ENCODE assay signal across 10 cellular contexts in genomic region chr15:96336045-96336642, GRCh38. TPM values are rescaled to one million over a fixed set of nuclear protein-coding genes. Genes with fewer than 3 reads are reported as not detected.
DNase-seq lines count a peak whose midpoint lies in the region; ATAC-seq, FAIRE-seq and TF ChIP-seq lines count a peak whose summit lies in the region.
"Had no signal": no experiment of that assay in that cellular context is flagged by ENCODE, and none has a peak within 500 bp of the region (broad histone marks: within the 10 kb centered on the region; RNA-seq: fewer than 3 reads in every experiment).

No MANE protein-coding gene starts in this region.

- H3K4me1 ChIP-seq in A549 (peaks cover 54% of the 10 kb centered on the region), duodenal mucosa (ENCODE audit: control insufficient read depth in 1 of 2, insufficient read depth in 2 of 2, low read length in 2 of 2) (peaks cover 29 to 32% of the 10 kb centered on the region in 2 donors)

- ATAC-seq in A549 (0 out of 6 replicates have a peak, but pooled peaks of 1 of the 2 experiments have one; percentile 4), omental fat pad (ENCODE audit: low FRiP score) (no peak)
- ATAC-seq: naive thymus-derived CD4-positive, alpha-beta T cell had no signal

- H3K27ac Mint-ChIP-seq in nephron progenitor cell = peak overlapping the region; percentile 94
- H3K27ac Mint-ChIP-seq in activated CD4-positive, alpha-beta memory T cell treated with anti-CD3 and anti-CD28 coated beads for 36 hours = no peak overlapping the region
- H3K27ac Mint-ChIP-seq: IgD-negative memory B cell; naive thymus-derived CD4-positive, alpha-beta T cell had no signal

- POLR2A ChIA-PET in A549 (lab: Yijun Ruan, JAX) = interaction anchor here (1.0 to 1.1 kb wide), 2 partner anchors 9 to 18 kb away, joined by 3 to 4 read pairs; no protein-coding TSS in a partner anchor
- POLR2A ChIA-PET in activated CD4-positive, alpha-beta memory T cell treated with anti-CD3 and anti-CD28 coated beads for 36 hours (lab: Charles Lee) = no interaction called here

- no peaks in the 10 kb centered on the region for H3K27me3 ChIP-seq in duodenal mucosa (ENCODE audit: control insufficient read depth in 1 of 2, insufficient read depth in 2 of 2, low read length in 2 of 2)

- H3K9ac ChIP-seq in duodenal mucosa (ENCODE audit: low read depth in 1 of 2, low read length in 2 of 2) = peak overlapping the region; percentile 1 to 72

- no peak for TF ChIP-seq RAD21 in A549 (conservative IDR thresholded peaks at IDR 0.05 in 1 of 2, IDR thresholded peaks at IDR 0.05 in 1 of 2)

- 6% methylated on average over 9 of the region's 9 CpGs for WGBS in A549 (ENCODE audit: missing lambda C conversion rate)

- H3K36me3 Mint-ChIP-seq in nephron progenitor cell (ENCODE audit: low read depth) = peaks cover 93% of the 10 kb centered on the region
- peaks cover 5% of the 10 kb centered on the region for H3K36me3 Mint-ChIP-seq in activated CD4-positive, alpha-beta memory T cell treated with anti-CD3 and anti-CD28 coated beads for 36 hours

- H3K9me3 Mint-ChIP-seq in nephron progenitor cell = no peaks in the 10 kb centered on the region
- no peaks in the 10 kb centered on the region for H3K9me3 Mint-ChIP-seq in activated CD4-positive, alpha-beta memory T cell treated with anti-CD3 and anti-CD28 coated beads for 36 hours

- intact Hi-C loops in activated CD4-positive, alpha-beta memory T cell treated with anti-CD3 and anti-CD28 coated beads for 36 hours (cut with micrococcal nuclease) = no loop called here

- H3K4me2 ChIP-seq in A549 = peak overlapping the region; percentile 94

- peak overlapping the region; percentile 97 for H3K4me3 Mint-ChIP-seq in nephron progenitor cell
- no peak overlapping the region for H3K4me3 Mint-ChIP-seq in activated CD4-positive, alpha-beta memory T cell treated with anti-CD3 and anti-CD28 coated beads for 36 hours
- H3K4me3 Mint-ChIP-seq: IgD-negative memory B cell; naive thymus-derived CD4-positive, alpha-beta T cell had no signal

- peaks cover 31% of the 10 kb centered on the region for H3K27me3 Mint-ChIP-seq in nephron progenitor cell (ENCODE audit: low read depth, poor library complexity)
- peaks cover 72% of the 10 kb centered on the region for H3K27me3 Mint-ChIP-seq in activated CD4-positive, alpha-beta memory T cell treated with anti-CD3 and anti-CD28 coated beads for 36 hours

- peaks cover 53% of the 10 kb centered on the region for H3K4me1 Mint-ChIP-seq in nephron progenitor cell
- peaks cover 12% of the 10 kb centered on the region for H3K4me1 Mint-ChIP-seq in activated CD4-positive, alpha-beta memory T cell treated with anti-CD3 and anti-CD28 coated beads for 36 hours (ENCODE audit: low read depth)

- no peak for TF ChIP-seq CTCF in A549 (IDR thresholded peaks at IDR 0.05)
- no peak for TF ChIP-seq CTCF in LNCaP clone FGC (IDR thresholded peaks at IDR 0.05; ENCODE audit: control insufficient read depth, extremely low read depth, insufficient read depth)
- no peak for TF ChIP-seq CTCF in nephron progenitor cell (IDR thresholded peaks at IDR 0.05)
- no peak for TF ChIP-seq CTCF in omental fat pad (IDR thresholded peaks at IDR 0.05)

- H3K4me3 ChIP-seq in A549 = peak overlapping the region; percentile 36
- H3K4me3 ChIP-seq in LNCaP clone FGC (ENCODE audit: low read depth, low read length) = peak overlapping the region; percentile 73
- H3K4me3 ChIP-seq in duodenal mucosa (ENCODE audit: low read depth in 1 of 2, low read length in 2 of 2) = peak overlapping the region; percentile 72 to 89

- H3K9me3 ChIP-seq in A549 = no peaks in the 10 kb centered on the region
- no peaks in the 10 kb centered on the region for H3K9me3 ChIP-seq in duodenal mucosa (ENCODE audit: control insufficient read depth in 1 of 2, low read length in 2 of 2)

- H3K36me3 ChIP-seq in duodenal mucosa (ENCODE audit: control insufficient read depth in 1 of 2, insufficient read depth in 2 of 2, low read length in 2 of 2) = peaks cover 3 to 6% of the 10 kb centered on the region in 2 donors

- CTCF ChIA-PET in A549 (lab: Yijun Ruan, JAX) = interaction anchor here (0.6 to 13.3 kb wide), 6 partner anchors 7 to 133 kb away, joined by 3 to 280 read pairs (median 12); partner anchors contain the start of gene NR2F2
- CTCF ChIA-PET in activated CD4-positive, alpha-beta memory T cell treated with anti-CD3 and anti-CD28 coated beads for 36 hours (lab: Charles Lee) = no interaction called here

- H3K27ac ChIP-seq in A549 (peak overlapping the region; percentile 93 to 99), duodenal mucosa (ENCODE audit: low read depth, low read length) (no peak overlapping the region)

- no peak for DNase-seq in A549 (ENCODE audit: low read depth in 1 of 2, low spot score in 1 of 2)
- peak; percentile 79 for DNase-seq in LNCaP clone FGC (ENCODE audit: low read depth)
- no peak for DNase-seq in nephron progenitor cell
- no peak for DNase-seq in activated T-cell treated with anti-CD3 and anti-CD28 coated beads, Interleukin-2, amount 50 U/mL, for 1 hour
- no peak for DNase-seq in omental fat pad (ENCODE audit: low spot score)
- no peak for DNase-seq in activated CD4-positive, alpha-beta memory T cell treated with anti-CD3 and anti-CD28 coated beads for 36 hours
- DNase-seq in NCI-H2029 treated with DMSO at 0.1 percent for 48 hours (lab: John Stamatoyannopoulos, UW) = no peak
- DNase-seq: naive thymus-derived CD4-positive, alpha-beta T cell had no signal

- no peak for TF ChIP-seq POLR2A in A549 (IDR thresholded peaks at IDR 0.05; ENCODE audit: low read length)

- no peak for FAIRE-seq in A549 (lab: Jason Lieb, UNC)

- no peak for TF ChIP-seq EP300 in A549 (IDR thresholded peaks at IDR 0.05)

TF ChIP-seq in A549, 52 proteins besides CTCF, POLR2A, EP300 and RAD21:
- TF ChIP-seq ZFP36 (IDR thresholded peaks at IDR 0.05; ENCODE audit: borderline replicate concordance, partially characterized antibody) = no peak
- no peak for TF ChIP-seq FOXS1 (CRISPR knock-in tag; IDR thresholded peaks at IDR 0.05)
- no peak for TF ChIP-seq RFX5 (IDR thresholded peaks at IDR 0.05)
- TF ChIP-seq BHLHE40 (IDR thresholded peaks at IDR 0.05; ENCODE audit: low read depth, low read length) = no peak
- no peak for TF ChIP-seq CHD4 (IDR thresholded peaks at IDR 0.05; ENCODE audit: borderline replicate concordance)
- TF ChIP-seq HEYL (CRISPR knock-in tag; IDR thresholded peaks at IDR 0.05) = no peak
- TF ChIP-seq TP53 (CRISPR knock-in tag; IDR thresholded peaks at IDR 0.05) = no peak
- TF ChIP-seq RNF2 (IDR thresholded peaks at IDR 0.05; ENCODE audit: borderline replicate concordance, low read depth) = no peak
- no peak for TF ChIP-seq PHF8 (IDR thresholded peaks at IDR 0.05; ENCODE audit: borderline replicate concordance, low read depth)
- TF ChIP-seq BCL3 (IDR thresholded peaks at IDR 0.05) = no peak
- TF ChIP-seq HDAC2 (IDR thresholded peaks at IDR 0.05) = no peak

RNA-seq across cellular contexts. Expression of gene NR2F2, which starts 5.6 kb away (rescaled TPM):
- 11.8 and 14.4 TPM in 2 replicates for polyA plus RNA-seq in A549 (2011; rRNA removed)
- polyA plus RNA-seq in A549 (2012; cell fraction: cytosol; rRNA removed) = 14.2 and 17.8 TPM in 2 replicates
- polyA plus RNA-seq in A549 (2012; cell fraction: nucleus; rRNA removed) = 10.9 and 18.7 TPM in 2 replicates
- 14.4 to 15.7 TPM (median 15.3 TPM) in 3 replicates for polyA plus RNA-seq in A549 (2017; fragmentation: RNase III; extraction: RNeasy Plus Mini Kit Qiagen cat#74134 plus additional on column Dnase treatment)
- polyA minus RNA-seq in A549 (2011; rRNA and poly(A)+ RNA removed) = 5.7 and 14.9 TPM in 2 replicates
- total RNA-seq in omental fat pad = 10 to 100 TPM in 3 of 4 donors, 1 to 10 TPM in 1; 8.9 to 41.8 (median 20.1) TPM
- not detected for total RNA-seq in activated CD4-positive, alpha-beta memory T cell treated with anti-CD3 and anti-CD28 coated beads for 36 hours
- total RNA-seq: naive thymus-derived CD4-positive, alpha-beta T cell had no signal
- polyA plus RNA-seq: IgD-negative memory B cell; naive thymus-derived CD4-positive, alpha-beta T cell had no signal

Comparison
In these comparisons a context has a peak if more than half of its experiments do, and no peak if none do; other contexts are left out.
1. RNA of gene NR2F2, which starts 5.6 kb away (total RNA-seq): 8.9 to 41.8 TPM in omental fat pad; not detected in activated CD4-positive, alpha-beta memory T cell treated with anti-CD3 and anti-CD28 coated beads for 36 hours; every median in the first group is over 4 times any median in the second.
2. Peak in every context shown above with its lines, with median percentiles within 50 percentile points of each other: H3K4me3 ChIP-seq.